Comparison of ENCODE assay signal across 16 cellular contexts in genomic region chr10:86194684-86195083, GRCh38.
DNase-seq lines count a peak whose midpoint lies in the region; ATAC-seq and TF ChIP-seq lines count a peak whose summit lies in the region.
"Had no signal": no experiment of that assay in that cellular context is flagged by ENCODE, and none has a peak within 500 bp of the region (broad histone marks: within the 10 kb centered on the region; RNA-seq: fewer than 3 reads in every experiment).

No MANE protein-coding gene starts in this region.

- TF ChIP-seq EP300 in SK-N-SH (IDR thresholded peaks at IDR 0.05; ENCODE audit: borderline replicate concordance in 1 of 2, low read depth in 1 of 2, low read length in 1 of 2) = no peak

- no peak for TF ChIP-seq RAD21 in SK-N-SH (IDR thresholded peaks at IDR 0.05; ENCODE audit: low read length)

- POLR2A ChIA-PET in SK-N-SH (lab: Yijun Ruan, JAX) = no interaction called here

- peak overlapping the region; percentile 21 for H3K4me2 ChIP-seq in BLaER1
- no peak overlapping the region for H3K4me2 ChIP-seq in SK-N-SH
- H3K4me2 ChIP-seq: GM23338 had no signal

- no peak overlapping the region for H3K27ac ChIP-seq in BLaER1
- H3K27ac ChIP-seq in upper lobe of right lung = no peak overlapping the region
- H3K27ac ChIP-seq in SK-N-SH (ENCODE audit: low read depth in 2 of 2, low read length in 1 of 2) = no peak overlapping the region
- H3K27ac ChIP-seq: 22Rv1 had no signal

- no peaks in the 10 kb centered on the region for H3K79me2 ChIP-seq in SK-N-SH (ENCODE audit: insufficient read depth)

- no peak overlapping the region for H2AFZ ChIP-seq in SK-N-SH (ENCODE audit: low read depth)
- H2AFZ ChIP-seq: GM23338 had no signal

- H4K20me1 ChIP-seq in BLaER1 (no peaks in the 10 kb centered on the region), SK-N-SH (ENCODE audit: insufficient read depth) (no peaks in the 10 kb centered on the region)

- H3K27me3 ChIP-seq in BLaER1 (no peaks in the 10 kb centered on the region), upper lobe of right lung (no peaks in the 10 kb centered on the region), SK-N-SH (ENCODE audit: insufficient read depth) (no peaks in the 10 kb centered on the region)

- H3K9me3 ChIP-seq in BLaER1 = no peaks in the 10 kb centered on the region
- H3K9me3 ChIP-seq in upper lobe of right lung = no peaks in the 10 kb centered on the region
- H3K9me3 ChIP-seq in SK-N-SH = no peaks in the 10 kb centered on the region

- H3K9me2 ChIP-seq in SK-N-SH = no peaks in the 10 kb centered on the region

- H3K36me3 ChIP-seq in BLaER1 (no peaks in the 10 kb centered on the region), upper lobe of right lung (no peaks in the 10 kb centered on the region), SK-N-SH (replicated peaks in 1 of 2; ENCODE audit: control insufficient read depth in 1 of 2, insufficient read depth in 2 of 2, low read length in 1 of 2) (no peaks in the 10 kb centered on the region)

- ATAC-seq in sciatic nerve = no peak
- ATAC-seq in upper lobe of right lung = no peak
- no peak for ATAC-seq in HG03196 (IDR thresholded peaks at IDR 0.05; ENCODE audit: unreplicated experiment)
- no peak for ATAC-seq in HG02938 (IDR thresholded peaks at IDR 0.05; ENCODE audit: unreplicated experiment)
- ATAC-seq: GM23338, HCT116 had no signal

- H3K4me3 ChIP-seq in BLaER1 (no peak overlapping the region), upper lobe of right lung (no peak overlapping the region), SK-N-SH (ENCODE audit: low read depth in 2 of 2, low read length in 1 of 2) (no peak overlapping the region)
- H3K4me3 ChIP-seq: GM23338 had no signal

- H3F3A ChIP-seq in SK-N-SH (replicated peaks; ENCODE audit: insufficient read depth) = no peaks in the 10 kb centered on the region

- DNase-seq in mesenteric fat pad (ENCODE audit: low spot score) (peak; percentile 53), sciatic nerve (ENCODE audit: low spot score) (peak; percentile 23), upper lobe of right lung (peak; percentile 28), SK-N-SH (no peak)
- DNase-seq: C1 segment of cervical spinal cord; Calu3; CD4-positive, alpha-beta memory T cell; DMS53; GF-D8; H9 had no signal

- H3K4me1 ChIP-seq in BLaER1 = peaks cover 38% of the 10 kb centered on the region
- no peaks in the 10 kb centered on the region for H3K4me1 ChIP-seq in upper lobe of right lung
- H3K4me1 ChIP-seq in SK-N-SH (ENCODE audit: control insufficient read depth in 1 of 2, insufficient read depth in 2 of 2, low read depth in 1 of 2, low read length in 1 of 2) = peaks cover 0 to 4% of the 10 kb centered on the region in 2 experiments; a peak in 1 of 4 replicates

- H3K9ac ChIP-seq in BLaER1 (no peak overlapping the region), SK-N-SH (no peak overlapping the region)

- CTCF ChIA-PET in SK-N-SH (lab: Yijun Ruan, JAX) = interaction anchor here (1.5 kb wide), 1 partner anchor 155 kb away, joined by 4 read pairs; no protein-coding TSS in a partner anchor

- TF ChIP-seq CTCF in upper lobe of right lung (IDR thresholded peaks at IDR 0.05) = no peak
- no peak for TF ChIP-seq CTCF in SK-N-SH (IDR thresholded peaks at IDR 0.05)

- intact Hi-C loops in sciatic nerve (cut with DNase I) (loop anchor here (5.0 kb wide), 1 partner anchor 688 kb away; no protein-coding TSS in a partner anchor), upper lobe of right lung (cut with DNase I) (no loop called here)

- WGBS in SK-N-SH (ENCODE audit: low lambda C conversion rate) = 29% methylated on average over 2 of the region's 5 CpGs

TF ChIP-seq in SK-N-SH, 30 proteins besides CTCF, POLR2A, EP300 and RAD21:
- TF ChIP-seq PBX3 (IDR thresholded peaks at IDR 0.05) (no peak), GATA2 (CRISPR knock-in tag; IDR thresholded peaks at IDR 0.05) (no peak), FOXM1 (IDR thresholded peaks at IDR 0.05; ENCODE audit: low read depth) (no peak)
